ENCODE assay signal across 8 cellular contexts in the genomic region with DNA sequence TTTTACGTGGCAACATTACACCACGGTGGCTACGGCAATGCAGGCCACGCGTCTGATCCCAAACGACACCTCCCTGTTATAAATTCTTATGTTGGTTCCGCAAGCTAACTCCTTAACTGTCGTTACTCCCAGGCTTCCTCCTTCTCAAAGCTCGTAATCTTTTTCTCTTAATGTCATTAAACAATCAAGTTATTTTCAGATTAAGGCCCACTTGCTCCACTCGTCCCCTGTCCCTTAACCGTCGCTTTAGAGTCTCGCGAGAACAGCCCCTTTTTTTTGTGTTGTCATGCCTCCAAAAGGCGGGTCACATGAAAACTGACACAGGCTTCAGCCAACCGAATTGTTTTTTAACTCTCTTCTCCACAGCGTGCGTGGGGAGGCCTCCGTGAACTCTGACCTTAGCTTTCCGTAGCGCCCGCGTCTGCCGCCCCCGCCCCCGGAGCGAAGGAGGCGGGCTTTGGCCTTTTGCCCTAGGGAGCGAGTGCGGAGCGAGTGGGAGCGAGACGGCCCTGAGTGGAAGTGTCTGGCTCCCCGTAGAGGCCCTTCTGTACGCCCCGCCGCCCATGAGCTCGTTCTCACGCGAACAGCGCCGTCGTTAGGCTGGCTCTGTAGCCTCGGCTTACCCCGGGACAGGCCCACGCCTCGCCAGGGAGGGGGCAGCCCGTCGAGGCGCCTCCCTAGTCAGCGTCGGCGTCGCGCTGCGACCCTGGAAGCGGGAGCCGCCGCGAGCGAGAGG. TPM values are rescaled to one million over a fixed set of nuclear protein-coding genes. Genes with fewer than 3 reads are reported as not detected.
DNase-seq lines count a peak whose midpoint lies in the region; ATAC-seq and TF ChIP-seq lines count a peak whose summit lies in the region.

Gene CAND1, plus strand, starts transcription at position 463 of the 736 bp plus-strand sequence. CDS start 360 bp downstream, outside the sequence.

- no peaks in the 10 kb centered on the region for H3K27me3 ChIP-seq in left lung

- ATAC-seq in GM19395 (IDR thresholded peaks at IDR 0.05; ENCODE audit: unreplicated experiment) (peak; percentile 83), HG03565 (IDR thresholded peaks at IDR 0.05; ENCODE audit: unreplicated experiment) (peak; percentile 62), left lung (peak; percentile 92)

- peak within 1 kb of the TSS; percentile 99 for H3K27ac ChIP-seq in left lung

- no peaks in the 10 kb centered on the region for H3K36me3 ChIP-seq in left lung

- H3K4me3 ChIP-seq in left lung = peak within 1 kb of the TSS; percentile 75 to 85

- no peaks in the 10 kb centered on the region for H3K27me3 Mint-ChIP-seq in dendritic cell treated with granulocyte-macrophage colony-stimulating factor and Interleukin-4, amounts not matched to agents 40 ng/mL and 50 ng/mL, for 4 days

- no peak for TF ChIP-seq CTCF in left lung (IDR thresholded peaks at IDR 0.05)

- peaks cover 13% of the 10 kb centered on the region for H3K36me3 Mint-ChIP-seq in dendritic cell treated with granulocyte-macrophage colony-stimulating factor and Interleukin-4, amounts not matched to agents 40 ng/mL and 50 ng/mL, for 4 days (ENCODE audit: low read depth)

- H3K4me3 Mint-ChIP-seq in dendritic cell treated with granulocyte-macrophage colony-stimulating factor and Interleukin-4, amounts not matched to agents 40 ng/mL and 50 ng/mL, for 4 days = peak within 1 kb of the TSS; percentile 79

- peaks cover 30% of the 10 kb centered on the region for H3K4me1 Mint-ChIP-seq in dendritic cell treated with granulocyte-macrophage colony-stimulating factor and Interleukin-4, amounts not matched to agents 40 ng/mL and 50 ng/mL, for 4 days (ENCODE audit: low read depth)

- H3K9me3 Mint-ChIP-seq in dendritic cell treated with granulocyte-macrophage colony-stimulating factor and Interleukin-4, amounts not matched to agents 40 ng/mL and 50 ng/mL, for 4 days = peaks cover 8% of the 10 kb centered on the region

- DNase-seq in C1 segment of cervical spinal cord (lab: John Stamatoyannopoulos, UW) (peak; percentile 90 to 99 (median 98)), NCI-H748 treated with DMSO at 0.1 percent for 48 hours (lab: John Stamatoyannopoulos, UW) (peak; percentile 98), left lung (peak; percentile 96 to 97)
- peak; percentile 94 to 95 for DNase-seq in activated CD4-positive, alpha-beta T cell treated with anti-CD3 and anti-CD28 coated beads, Interleukin-2, amount 50 U/mL, for 4 hours
- peak; percentile 90 to 94 for DNase-seq in stimulated activated CD4-positive, alpha-beta T cell treated with anti-CD3 and anti-CD28 coated beads, Interleukin-2, amount 100 ng/mL, for 48 hours

- peak within 1 kb of the TSS; percentile 97 for H3K27ac Mint-ChIP-seq in dendritic cell treated with granulocyte-macrophage colony-stimulating factor and Interleukin-4, amounts not matched to agents 40 ng/mL and 50 ng/mL, for 4 days

- peaks cover 19 to 42% of the 10 kb centered on the region in 2 donors for H3K4me1 ChIP-seq in left lung

- intact Hi-C loops in dendritic cell treated with granulocyte-macrophage colony-stimulating factor and Interleukin-4, amounts not matched to agents 40 ng/mL and 50 ng/mL, for 4 days (cut with micrococcal nuclease) = loop anchor here (5.0 to 10.0 kb wide), 2 partner anchors 383 to 964 kb away; partner anchors contain the start of gene HELB
- intact Hi-C loops in left lung (cut with DNase I) = no loop called here

- no peaks in the 10 kb centered on the region for H3K9me3 ChIP-seq in left lung

RNA-seq across cellular contexts. Expression of gene CAND1, which starts in this region (rescaled TPM):
- 100 to 1,000 TPM; 117 to 122 TPM for total RNA-seq in left lung

Comparison
In these comparisons a context has a peak if more than half of its experiments do, and no peak if none do; other contexts are left out.
1. Peak in every context shown above with its lines: DNase-seq, ATAC-seq, H3K4me3 ChIP-seq and H3K27ac ChIP-seq.